In the genomic region with DNA sequence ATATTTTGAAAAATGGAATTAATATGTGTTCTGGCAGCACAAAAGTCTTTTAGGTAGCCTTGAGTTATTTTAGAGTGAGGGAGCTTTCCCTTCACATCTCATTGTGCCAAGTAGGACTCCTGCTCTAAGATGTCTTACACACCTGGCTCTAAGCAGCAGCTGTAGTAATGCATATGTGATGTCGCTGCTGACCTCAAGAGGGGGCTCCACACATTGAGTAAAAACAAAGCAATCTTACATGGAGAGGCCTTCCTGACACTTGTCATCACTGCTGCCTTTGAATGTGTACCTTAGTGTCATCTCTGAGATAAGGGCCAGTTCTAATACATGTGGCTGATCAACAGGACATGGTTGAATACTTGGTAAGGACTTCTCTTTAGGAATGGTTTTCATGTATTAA, we compare ENCODE assay signal across 8 cellular contexts.
DNase-seq lines count a peak whose midpoint lies in the region; ATAC-seq, FAIRE-seq and TF ChIP-seq lines count a peak whose summit lies in the region.

No MANE protein-coding gene starts in this region.

- no peaks in the 10 kb centered on the region for H3K27me3 Mint-ChIP-seq in activated CD4-positive, alpha-beta memory T cell treated with anti-CD3 and anti-CD28 coated beads for 36 hours
- no peaks in the 10 kb centered on the region for H3K27me3 Mint-ChIP-seq in activated CD4-positive, alpha-beta memory T cell treated with anti-CD3 and anti-CD28 coated beads, Interleukin-2, amount 10 ng/mL, durations not matched to agents 7 days and 5 days

- H3K36me3 Mint-ChIP-seq in activated CD4-positive, alpha-beta memory T cell treated with anti-CD3 and anti-CD28 coated beads for 36 hours, result peaks cover 9% of the 10 kb centered on the region
- peaks cover 33% of the 10 kb centered on the region for H3K36me3 Mint-ChIP-seq in activated CD4-positive, alpha-beta memory T cell treated with anti-CD3 and anti-CD28 coated beads, Interleukin-2, amount 10 ng/mL, durations not matched to agents 7 days and 5 days (ENCODE audit: low read depth)

- no peaks in the 10 kb centered on the region for H3K36me3 ChIP-seq in pancreas

- TF ChIP-seq CTCF in epithelial cell of proximal tubule (conservative IDR thresholded peaks at IDR 0.05; ENCODE audit: low read depth, low read length) (peak; percentile 67), pancreas (IDR thresholded peaks at IDR 0.05) (peak in 1 of 4 donors; percentile 15)

- intact Hi-C loops in activated CD4-positive, alpha-beta memory T cell treated with anti-CD3 and anti-CD28 coated beads for 36 hours (cut with micrococcal nuclease), result no loop called here
- intact Hi-C loops in pancreas (cut with DNase I), result no loop called here

- POLR2A ChIA-PET in activated CD4-positive, alpha-beta memory T cell treated with anti-CD3 and anti-CD28 coated beads for 36 hours (lab: Charles Lee), result interaction anchor here (0.6 to 1.5 kb wide), 3 partner anchors 17 to 210 kb away, joined by 3 read pairs; a partner anchor contains a TSS
- POLR2A ChIA-PET in activated CD4-positive, alpha-beta memory T cell treated with anti-CD3 and anti-CD28 coated beads, Interleukin-2, amount 10 ng/mL, durations not matched to agents 7 days and 5 days (lab: Charles Lee), result interaction anchor here (0.6 to 4.1 kb wide), 7 partner anchors 9 to 1666 kb away, joined by 3 to 22 read pairs (median 4); a partner anchor contains a TSS

- ATAC-seq in GM21390 (IDR thresholded peaks at IDR 0.05; ENCODE audit: unreplicated experiment) (peak; percentile 76), HG03521 (IDR thresholded peaks at IDR 0.05; ENCODE audit: unreplicated experiment) (peak; percentile 82), pancreas (peak; percentile 51 to 72 (median 65))

- no peak overlapping the region for H3K27ac Mint-ChIP-seq in activated CD4-positive, alpha-beta memory T cell treated with anti-CD3 and anti-CD28 coated beads for 36 hours
- no peak overlapping the region for H3K27ac Mint-ChIP-seq in activated CD4-positive, alpha-beta memory T cell treated with anti-CD3 and anti-CD28 coated beads, Interleukin-2, amount 10 ng/mL, durations not matched to agents 7 days and 5 days

- 27% methylated on average over 1 of the region's 1 CpG for WGBS in pancreas, 2 donors

- no peaks in the 10 kb centered on the region for H3K9me3 ChIP-seq in pancreas

- CTCF ChIA-PET in activated CD4-positive, alpha-beta memory T cell treated with anti-CD3 and anti-CD28 coated beads for 36 hours (lab: Charles Lee), result interaction anchor here (0.6 to 2.0 kb wide), 7 partner anchors 13 to 236 kb away, joined by 3 to 9 read pairs (median 3); no protein-coding TSS in a partner anchor
- CTCF ChIA-PET in activated CD4-positive, alpha-beta memory T cell treated with anti-CD3 and anti-CD28 coated beads, Interleukin-2, amount 10 ng/mL, durations not matched to agents 7 days and 5 days (lab: Charles Lee), result interaction anchor here (0.6 to 2.0 kb wide), 5 partner anchors 9 to 1420 kb away, joined by 3 to 8 read pairs (median 4); no protein-coding TSS in a partner anchor

- peaks cover 0 to 7% (median 0%) of the 10 kb centered on the region in 3 donors for H3K4me1 ChIP-seq in pancreas

- peak; percentile 45 for DNase-seq in activated CD4-positive, alpha-beta memory T cell treated with anti-CD3 and anti-CD28 coated beads for 36 hours
- no peak for DNase-seq in activated CD4-positive, alpha-beta memory T cell treated with anti-CD3 and anti-CD28 coated beads, Interleukin-2, amount 10 ng/mL, durations not matched to agents 7 days and 5 days
- DNase-seq in RPMI8226 (peak; percentile 44), epithelial cell of proximal tubule (ENCODE audit: low read depth) (peak; percentile 22), pancreas (no peak), epidermal melanocyte (ENCODE audit: insufficient read length, low spot score) (no peak)

- H3K9me3 Mint-ChIP-seq in activated CD4-positive, alpha-beta memory T cell treated with anti-CD3 and anti-CD28 coated beads for 36 hours, result no peaks in the 10 kb centered on the region
- no peaks in the 10 kb centered on the region for H3K9me3 Mint-ChIP-seq in activated CD4-positive, alpha-beta memory T cell treated with anti-CD3 and anti-CD28 coated beads, Interleukin-2, amount 10 ng/mL, durations not matched to agents 7 days and 5 days

- FAIRE-seq in pancreas (lab: Jason Lieb, UNC), result no peak

- no peak overlapping the region for H3K4me3 Mint-ChIP-seq in activated CD4-positive, alpha-beta memory T cell treated with anti-CD3 and anti-CD28 coated beads for 36 hours
- no peak overlapping the region for H3K4me3 Mint-ChIP-seq in activated CD4-positive, alpha-beta memory T cell treated with anti-CD3 and anti-CD28 coated beads, Interleukin-2, amount 10 ng/mL, durations not matched to agents 7 days and 5 days

- peak overlapping the region in 1 of 4 donors; percentile 51 for H3K27ac ChIP-seq in pancreas

- H3K4me3 ChIP-seq in epithelial cell of proximal tubule (ENCODE audit: low read depth, low read length) (no peak overlapping the region), pancreas (no peak overlapping the region)

- H3K27me3 ChIP-seq in pancreas, result no peaks in the 10 kb centered on the region

- H3K4me1 Mint-ChIP-seq in activated CD4-positive, alpha-beta memory T cell treated with anti-CD3 and anti-CD28 coated beads for 36 hours (ENCODE audit: low read depth), result peaks cover 16% of the 10 kb centered on the region
- peaks cover 2% of the 10 kb centered on the region for H3K4me1 Mint-ChIP-seq in activated CD4-positive, alpha-beta memory T cell treated with anti-CD3 and anti-CD28 coated beads, Interleukin-2, amount 10 ng/mL, durations not matched to agents 7 days and 5 days

Comparison
In these comparisons a context has a peak if more than half of its experiments do, and no peak if none do; other contexts are left out.
1. DNase-seq: peak in activated CD4-positive, alpha-beta memory T cell treated with anti-CD3 and anti-CD28 coated beads for 36 hours (single experiment), RPMI8226 (single experiment) and epithelial cell of proximal tubule (single experiment); none in activated CD4-positive, alpha-beta memory T cell treated with anti-CD3 and anti-CD28 coated beads, Interleukin-2, amount 10 ng/mL, durations not matched to agents 7 days and 5 days (single experiment), pancreas (0 of 6) and epidermal melanocyte (single experiment).
2. Peak in every context shown above with its lines, with median percentiles within 50 percentile points of each other: ATAC-seq.